ENCODE assay signal across 20 cellular contexts in the genomic region with DNA sequence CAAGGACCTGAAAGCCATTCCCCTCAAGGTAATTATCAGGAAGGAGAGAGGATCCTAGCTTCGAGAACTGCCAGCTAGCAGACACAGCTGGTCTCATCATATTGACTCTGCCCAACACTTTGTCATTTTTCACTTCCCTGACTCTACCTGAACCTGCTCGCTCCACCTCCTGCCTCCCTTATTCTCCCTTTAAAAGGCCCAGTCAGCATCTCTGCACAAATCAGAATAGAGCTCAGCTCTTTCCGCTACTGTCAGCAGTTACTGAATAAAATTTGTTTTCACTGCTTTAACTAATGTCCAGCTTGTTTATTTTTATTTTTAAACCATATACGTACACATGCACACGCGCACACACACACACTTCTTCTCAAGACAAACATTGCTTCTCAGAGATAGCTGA. TPM values are rescaled to one million over a fixed set of nuclear protein-coding genes. Genes with fewer than 3 reads are reported as not detected.
A peak's percentile ranks its signal among the peaks of the same experiment; 100 is the strongest.
DNase-seq lines count a peak whose midpoint lies in the region; ATAC-seq and TF ChIP-seq lines count a peak whose summit lies in the region.
"Had no signal": no experiment of that assay in that cellular context is flagged by ENCODE, and none has a peak within 500 bp of the region (broad histone marks: within the 10 kb centered on the region; RNA-seq: fewer than 3 reads in every experiment).

No MANE protein-coding gene starts in this region.

- H3K9me3 ChIP-seq in OCI-LY7 (ENCODE audit: low read length), result no peaks in the 10 kb centered on the region
- H3K9me3 ChIP-seq: upper lobe of left lung had no signal

- no peak overlapping the region for H3K4me3 Mint-ChIP-seq in activated T-cell treated with anti-CD3 and anti-CD28 coated beads, Interleukin-2, amount 50 U/mL, for 72 hours
- no peak overlapping the region for H3K4me3 Mint-ChIP-seq in activated T-cell treated with anti-CD3 and anti-CD28 coated beads, Interleukin-2, amount 50 U/mL, for 4 hours
- no peak overlapping the region for H3K4me3 Mint-ChIP-seq in type B pancreatic cell

- H4K20me1 ChIP-seq in OCI-LY7 (ENCODE audit: insufficient read depth, low read length), result no peaks in the 10 kb centered on the region

- no peak for TF ChIP-seq CTCF in OCI-LY7 (conservative IDR thresholded peaks at IDR 0.05; ENCODE audit: low read length)
- no peak for TF ChIP-seq CTCF in type B pancreatic cell (conservative IDR thresholded peaks at IDR 0.05)

- BruUV-seq in OCI-LY7 (replicated peaks; lab: Mats Ljungman, UMichigan), result no TSS peak

- peak overlapping the region; percentile 55 for H3K27ac ChIP-seq in OCI-LY7 (ENCODE audit: low read depth, low read length, poor library complexity, severe bottlenecking)
- H3K27ac ChIP-seq: C4-2B, coronary artery had no signal

- CTCF ChIA-PET in OCI-LY7 (lab: Charles Lee; ENCODE audit: unreplicated experiment), result interaction anchor here (1.4 kb wide), 1 partner anchor 75 kb away, joined by 6 read pairs; no protein-coding TSS in a partner anchor

- H3K27me3 Mint-ChIP-seq in activated T-cell treated with anti-CD3 and anti-CD28 coated beads, Interleukin-2, amount 50 U/mL, for 72 hours (ENCODE audit: low read depth), result no peaks in the 10 kb centered on the region
- no peaks in the 10 kb centered on the region for H3K27me3 Mint-ChIP-seq in activated T-cell treated with anti-CD3 and anti-CD28 coated beads, Interleukin-2, amount 50 U/mL, for 4 hours (ENCODE audit: low read depth)
- no peaks in the 10 kb centered on the region for H3K27me3 Mint-ChIP-seq in type B pancreatic cell

- H3K36me3 ChIP-seq in OCI-LY7 (ENCODE audit: insufficient read depth, low read length), result peaks cover 55% of the 10 kb centered on the region
- H3K36me3 ChIP-seq: upper lobe of left lung had no signal

- no peaks in the 10 kb centered on the region for H3K9me2 ChIP-seq in OCI-LY7 (ENCODE audit: insufficient read depth, low read length)

- intact Hi-C loops in OCI-LY7 (cut with micrococcal nuclease; ENCODE audit: unreplicated experiment), result loop anchor here (2.0 kb wide), 1 partner anchor 69 kb away; the partner anchor contains the start of gene KLHL6

- H3K27ac Mint-ChIP-seq in activated T-cell treated with anti-CD3 and anti-CD28 coated beads, Interleukin-2, amount 50 U/mL, for 72 hours, result peak overlapping the region; percentile 82
- peak overlapping the region; percentile 70 for H3K27ac Mint-ChIP-seq in type B pancreatic cell

- no peak for ATAC-seq in activated T-cell treated with anti-CD3 and anti-CD28 coated beads, Interleukin-2, amount 50 U/mL, for 72 hours (replicated peaks in 1 of 2)
- no peak for ATAC-seq in activated T-cell treated with anti-CD3 and anti-CD28 coated beads, Interleukin-2, amount 50 U/mL, for 4 hours
- ATAC-seq in left lobe of liver (peak; percentile 10), GM18502 (IDR thresholded peaks at IDR 0.05; ENCODE audit: poor library complexity, unreplicated experiment) (no peak)
- ATAC-seq: PC-3, right cardiac atrium had no signal

- no peaks in the 10 kb centered on the region for H3K79me2 ChIP-seq in OCI-LY7 (ENCODE audit: insufficient read depth, low read depth, low read length)

- DNase-seq in activated T-cell treated with anti-CD3 and anti-CD28 coated beads, Interleukin-2, amount 50 U/mL, for 72 hours, result no peak
- no peak for DNase-seq in activated T-cell treated with anti-CD3 and anti-CD28 coated beads, Interleukin-2, amount 50 U/mL, for 4 hours
- DNase-seq in OCI-LY7 (ENCODE audit: low spot score) (peak; percentile 37), left lobe of liver (ENCODE audit: low spot score) (peak; percentile 23), type B pancreatic cell (ENCODE audit: extremely low spot score, unreplicated experiment) (no peak), mucosa of gallbladder (ENCODE audit: low spot score) (no peak), NCI-H82 (lab: John Stamatoyannopoulos, UW) (no peak)
- DNase-seq: activated CD4-positive, alpha-beta T cell treated with anti-CD3 and anti-CD28 coated beads for 1 hour; amygdala; H7; mesenchymal stem cell; NCI-H69; PC-3; right cardiac atrium; SHP77 treated with DMSO at 0.1 percent for 48 hours; stimulated activated CD4-positive, alpha-beta T cell treated with anti-CD3 and anti-CD28 coated beads, Interleukin-4, amount 100 ng/mL, for 4 hours; upper lobe of left lung had no signal

- no peak overlapping the region for H3K4me2 ChIP-seq in OCI-LY7 (ENCODE audit: low read length)

- H3K4me1 Mint-ChIP-seq in activated T-cell treated with anti-CD3 and anti-CD28 coated beads, Interleukin-2, amount 50 U/mL, for 72 hours (ENCODE audit: low read depth), result peaks cover 15% of the 10 kb centered on the region
- H3K4me1 Mint-ChIP-seq in activated T-cell treated with anti-CD3 and anti-CD28 coated beads, Interleukin-2, amount 50 U/mL, for 4 hours (ENCODE audit: low read depth), result peaks cover 3% of the 10 kb centered on the region
- peaks cover 42% of the 10 kb centered on the region for H3K4me1 Mint-ChIP-seq in type B pancreatic cell (ENCODE audit: unreplicated experiment)

- POLR2A ChIA-PET in OCI-LY7 (lab: Charles Lee), result interaction anchor here (0.6 to 2.1 kb wide), 11 partner anchors 9 to 219 kb away, joined by 3 to 7 read pairs (median 3); no protein-coding TSS in a partner anchor

- no peaks in the 10 kb centered on the region for H3K36me3 Mint-ChIP-seq in activated T-cell treated with anti-CD3 and anti-CD28 coated beads, Interleukin-2, amount 50 U/mL, for 72 hours (ENCODE audit: insufficient read depth in 2 of 2)
- H3K36me3 Mint-ChIP-seq in activated T-cell treated with anti-CD3 and anti-CD28 coated beads, Interleukin-2, amount 50 U/mL, for 4 hours (ENCODE audit: insufficient read depth), result peaks cover 7% of the 10 kb centered on the region
- no peaks in the 10 kb centered on the region for H3K36me3 Mint-ChIP-seq in type B pancreatic cell

- H3K4me1 ChIP-seq in OCI-LY7 (ENCODE audit: insufficient read depth, low read length, poor library complexity, severe bottlenecking), result peaks cover 43% of the 10 kb centered on the region

- H3K9me3 Mint-ChIP-seq in activated T-cell treated with anti-CD3 and anti-CD28 coated beads, Interleukin-2, amount 50 U/mL, for 72 hours, result no peaks in the 10 kb centered on the region
- H3K9me3 Mint-ChIP-seq in activated T-cell treated with anti-CD3 and anti-CD28 coated beads, Interleukin-2, amount 50 U/mL, for 4 hours, result no peaks in the 10 kb centered on the region
- H3K9me3 Mint-ChIP-seq in type B pancreatic cell, result peaks cover 4% of the 10 kb centered on the region

- no peak overlapping the region for H3K4me3 ChIP-seq in OCI-LY7 (ENCODE audit: low read depth, low read length, poor library complexity, severe bottlenecking)
- H3K4me3 ChIP-seq: coronary artery, upper lobe of left lung had no signal

- no peak overlapping the region for H2AFZ ChIP-seq in OCI-LY7 (ENCODE audit: low read length)

RNA-seq across cellular contexts. Expression of gene MCF2L2, which starts 57.2 kb away (rescaled TPM):
- total RNA-seq in activated T-cell treated with anti-CD3 and anti-CD28 coated beads, Interleukin-2, amount 50 U/mL, for 72 hours, result 10 to 100 TPM in 1 of 2 donors, 1 to 10 TPM in 1; 7.6 to 11.5 TPM
- 1 to 10 TPM in 2 of 3 donors, under 1 TPM in 1; 0.58 to 1.4 (median 1.3) TPM for total RNA-seq in activated T-cell treated with anti-CD3 and anti-CD28 coated beads, Interleukin-2, amount 50 U/mL, for 4 hours
- total RNA-seq in OCI-LY7 (2014; rRNA removed; shearing (Covaris generic)), result 4.9 and 6.6 TPM in 2 replicates
- total RNA-seq in OCI-LY7 (2022) (8.0 and 8.1 TPM in 2 replicates), left lobe of liver (0.13 TPM), type B pancreatic cell (ENCODE audit: low replicate concordance) (1.2 and 2.7 TPM in 2 replicates), mucosa of gallbladder (1.8 TPM)

Comparison
In these comparisons a context has a peak if more than half of its experiments do, and no peak if none do; other contexts are left out.
1. DNase-seq: peak in OCI-LY7 (single experiment) and left lobe of liver (single experiment); none in activated T-cell treated with anti-CD3 and anti-CD28 coated beads, Interleukin-2, amount 50 U/mL, for 72 hours (0 of 2), activated T-cell treated with anti-CD3 and anti-CD28 coated beads, Interleukin-2, amount 50 U/mL, for 4 hours (single experiment), type B pancreatic cell (single experiment), mucosa of gallbladder (single experiment) and NCI-H82 (single experiment).